Comparison of ENCODE assay signal across 8 cellular contexts in genomic region chr3:196711838-196712513, GRCh38. TPM values are rescaled to one million over a fixed set of nuclear protein-coding genes. Genes with fewer than 3 reads are reported as not detected.
A peak's percentile ranks its signal among the peaks of the same experiment; 100 is the strongest.
DNase-seq lines count a peak whose midpoint lies in the region; ATAC-seq, FAIRE-seq and TF ChIP-seq lines count a peak whose summit lies in the region.

CEP19 (minus strand) TSS chr3:196712250; CDS start chr3:196708657, 3,593 bp downstream.
PIGX (plus strand) TSS chr3:196712377.

- H4K20me1 ChIP-seq in SK-N-SH (ENCODE audit: insufficient read depth), result no peaks in the 10 kb centered on the region

- H3K9me3 ChIP-seq in SK-N-SH (no peaks in the 10 kb centered on the region), pancreas (no peaks in the 10 kb centered on the region), thyroid gland (no peaks in the 10 kb centered on the region)

- TF ChIP-seq POLR2A in NB4 (IDR thresholded peaks at IDR 0.05; ENCODE audit: extremely low read depth, insufficient read length) (no peak), thyroid gland (IDR thresholded peaks at IDR 0.05) (peak; percentile 43 to 94)

- peak; percentile 54 for TF ChIP-seq CTCF in HFFc6 (IDR thresholded peaks at IDR 0.05)
- no peak for TF ChIP-seq CTCF in NB4 (IDR thresholded peaks at IDR 0.05; ENCODE audit: low read depth, low read length)
- TF ChIP-seq CTCF in SK-N-SH (IDR thresholded peaks at IDR 0.05), result no peak
- no peak for TF ChIP-seq CTCF in pancreas (IDR thresholded peaks at IDR 0.05)
- peak in 4 of 6 experiments; percentile 6 to 32 (median 30) for TF ChIP-seq CTCF in thyroid gland (IDR thresholded peaks at IDR 0.05)

- H3K4me1 ChIP-seq in SK-N-SH (ENCODE audit: control insufficient read depth in 1 of 2, insufficient read depth in 2 of 2, low read depth in 1 of 2, low read length in 1 of 2) (peaks cover 0 to 3% of the 10 kb centered on the region in 2 experiments; a peak in 1 of 4 replicates), pancreas (peaks cover 0 to 11% (median 11%) of the 10 kb centered on the region in 3 donors), thyroid gland (peaks cover 12 to 13% of the 10 kb centered on the region in 2 donors)

- CTCF ChIA-PET in SK-N-SH (lab: Yijun Ruan, JAX), result interaction anchor here (0.6 kb wide), 1 partner anchor 103 kb away, joined by 3 read pairs; no protein-coding TSS in a partner anchor

- peak within 1 kb of the TSS; percentile 98 for H2AFZ ChIP-seq in SK-N-SH (ENCODE audit: low read depth)

- peak; percentile 89 to 90 for ATAC-seq in activated naive CD4-positive, alpha-beta T cell treated with anti-CD3 and anti-CD28 coated beads, Interleukin-2, amount 50 U/mL, for 72 hours
- peak; percentile 96 to 99 (median 97) for ATAC-seq in pancreas

- peaks cover 32% of the 10 kb centered on the region; the same call in 1 of the 2 replicates for H3K79me2 ChIP-seq in SK-N-SH (ENCODE audit: insufficient read depth)

- intact Hi-C loops in head of caudate nucleus (cut with DNase I), result loop anchor here (1.0 to 10.0 kb wide), 2 partner anchors 27 to 153 kb away; partner anchors contain the start of genes PAK2 and SENP5
- intact Hi-C loops in pancreas (cut with DNase I), result no loop called here
- intact Hi-C loops in thyroid gland (cut with DNase I), result no loop called here

- peak within 1 kb of the TSS; percentile 90 for H3K4me2 ChIP-seq in SK-N-SH

- H3K4me3 ChIP-seq in GM08714 (ENCODE audit: low read length), result peak within 1 kb of the TSS; percentile 62
- H3K4me3 ChIP-seq in NB4 (ENCODE audit: low read depth, low read length), result peak within 1 kb of the TSS; percentile 74
- H3K4me3 ChIP-seq in SK-N-SH (ENCODE audit: low read depth in 2 of 2, low read length in 1 of 2), result peak within 1 kb of the TSS; percentile 76 to 80
- H3K4me3 ChIP-seq in pancreas, result peak within 1 kb of the TSS; percentile 37 to 85 (median 73)
- H3K4me3 ChIP-seq in thyroid gland (replicated peaks in 1 of 3), result peak within 1 kb of the TSS; percentile 55 to 83 (median 76)

- H3K36me3 Mint-ChIP-seq in HFFc6 (ENCODE audit: low read depth), result no peaks in the 10 kb centered on the region
- peaks cover 5 to 16% of the 10 kb centered on the region in 2 donors for H3K36me3 Mint-ChIP-seq in activated naive CD4-positive, alpha-beta T cell treated with anti-CD3 and anti-CD28 coated beads, Interleukin-2, amount 50 U/mL, for 72 hours

- H3K9me2 ChIP-seq in SK-N-SH, result no peaks in the 10 kb centered on the region

- WGBS in SK-N-SH (ENCODE audit: low lambda C conversion rate), result 0% methylated on average over 4 of the region's 68 CpGs
- WGBS in pancreas, 2 donors, result 0% methylated on average over 40 to 68 of the region's 68 CpGs
- 0 to 1% methylated on average over 6 to 21 of the region's 68 CpGs for WGBS in thyroid gland, 2 donors

- no peak for FAIRE-seq in pancreas (lab: Jason Lieb, UNC)

- POLR2A ChIA-PET in SK-N-SH (lab: Yijun Ruan, JAX), result interaction anchor here (0.7 to 1.7 kb wide), 4 partner anchors 28 to 156 kb away, joined by 3 to 6 read pairs (median 4); partner anchors contain the start of genes FBXO45, PAK2, SENP5 and WDR53

- H3F3A ChIP-seq in SK-N-SH (replicated peaks; ENCODE audit: insufficient read depth), result peaks cover 16% of the 10 kb centered on the region

- peak within 1 kb of the TSS; percentile 80 for H3K9ac ChIP-seq in SK-N-SH

- DNase-seq in HFFc6 (peak; percentile 71), NB4 (ENCODE audit: low read depth) (peak; percentile 88), SK-N-SH (peak; percentile 99), head of caudate nucleus (peak; percentile 73 to 96 (median 90)), pancreas (peak; percentile 76 to 95 (median 88)), thyroid gland (peak; percentile 81 to 87)
- DNase-seq in activated naive CD4-positive, alpha-beta T cell treated with anti-CD3 and anti-CD28 coated beads, Interleukin-2, amount 50 U/mL, for 72 hours (ENCODE audit: low spot score in 2 of 2), result peak; percentile 91 to 96

- peak within 1 kb of the TSS; percentile 93 for H3K27ac Mint-ChIP-seq in HFFc6
- H3K27ac Mint-ChIP-seq in activated naive CD4-positive, alpha-beta T cell treated with anti-CD3 and anti-CD28 coated beads, Interleukin-2, amount 50 U/mL, for 72 hours, result peak within 1 kb of the TSS; percentile 98 to 99

- peak within 1 kb of the TSS; percentile 93 for H3K4me3 Mint-ChIP-seq in HFFc6

- H3K27ac ChIP-seq in SK-N-SH (ENCODE audit: low read depth in 2 of 2, low read length in 1 of 2) (peak within 1 kb of the TSS; percentile 85 to 86), pancreas (peak within 1 kb of the TSS; percentile 80 to 86 (median 82)), thyroid gland (peak within 1 kb of the TSS; percentile 83 to 88 (median 84))

- H3K36me3 ChIP-seq in SK-N-SH (replicated peaks in 1 of 2; ENCODE audit: control insufficient read depth in 1 of 2, insufficient read depth in 2 of 2, low read length in 1 of 2) (no peaks in the 10 kb centered on the region), pancreas (no peaks in the 10 kb centered on the region), thyroid gland (no peaks in the 10 kb centered on the region)

- H3K27me3 ChIP-seq in SK-N-SH (ENCODE audit: insufficient read depth) (no peaks in the 10 kb centered on the region), pancreas (no peaks in the 10 kb centered on the region), thyroid gland (no peaks in the 10 kb centered on the region)

- H3K27me3 Mint-ChIP-seq in HFFc6 (ENCODE audit: insufficient read depth), result peaks cover 2% of the 10 kb centered on the region; the same call in 1 of the 2 replicates

- TF ChIP-seq RAD21 in SK-N-SH (IDR thresholded peaks at IDR 0.05; ENCODE audit: low read length), result no peak

- H3K4me1 Mint-ChIP-seq in HFFc6 (ENCODE audit: low read depth), result peaks cover 26% of the 10 kb centered on the region

- no peaks in the 10 kb centered on the region for H3K9me3 Mint-ChIP-seq in HFFc6
- no peaks in the 10 kb centered on the region for H3K9me3 Mint-ChIP-seq in activated naive CD4-positive, alpha-beta T cell treated with anti-CD3 and anti-CD28 coated beads, Interleukin-2, amount 50 U/mL, for 72 hours

- TF ChIP-seq EP300 in SK-N-SH (IDR thresholded peaks at IDR 0.05; ENCODE audit: borderline replicate concordance in 1 of 2, low read depth in 1 of 2, low read length in 1 of 2), result no peak

TF ChIP-seq in SK-N-SH, 30 proteins besides CTCF, POLR2A, EP300 and RAD21 (continues in another document):
- TF ChIP-seq YY1 (IDR thresholded peaks at IDR 0.05; ENCODE audit: low read depth), result no peak
- peak; percentile 3 for TF ChIP-seq PBX3 (IDR thresholded peaks at IDR 0.05)
- TF ChIP-seq TAF1 (IDR thresholded peaks at IDR 0.05; ENCODE audit: borderline replicate concordance, low read depth, low read length), result no peak; the same call in 1 of the 2 replicates
- peak; percentile 95 for TF ChIP-seq NRF1 (IDR thresholded peaks at IDR 0.05; ENCODE audit: low read depth, low read length)
- no peak for TF ChIP-seq USF2 (IDR thresholded peaks at IDR 0.05; ENCODE audit: borderline replicate concordance, low read depth, low read length)
- peak; percentile 49 for TF ChIP-seq MXI1 (IDR thresholded peaks at IDR 0.05; ENCODE audit: low read depth, low read length)
- no peak for TF ChIP-seq IRF3 (IDR thresholded peaks at IDR 0.05; ENCODE audit: low read depth, low read length)

RNA-seq across cellular contexts. Expression of gene CEP19, which starts in this region (rescaled TPM):
- total RNA-seq in HFFc6 (2021; fragmentation: NEBNext Ultra II Directional; extraction: Animal tissue kit (Norgen Biotek cat#: 25700)), result 1 to 10 TPM; 1.9 to 2.6 (median 2.1) TPM
- polyA plus RNA-seq in SK-N-SH (2012; rRNA removed) (2.6 and 3.0 TPM in 2 replicates), pancreas (under 1 TPM; 0.52 to 0.53 TPM)
- polyA plus RNA-seq in SK-N-SH (2012; cell fraction: cytosol; rRNA removed), result 4.3 and 5.2 TPM in 2 replicates
- polyA plus RNA-seq in SK-N-SH (2012; cell fraction: nucleus; rRNA removed), result 0.50 and 0.89 TPM in 2 replicates
- 1 to 10 TPM; 2.0 to 5.5 TPM for total RNA-seq in activated naive CD4-positive, alpha-beta T cell treated with anti-CD3 and anti-CD28 coated beads, Interleukin-2, amount 50 U/mL, for 72 hours
- total RNA-seq in pancreas (1 to 10 TPM in 1 of 6 donors, under 1 TPM in 5; 0.23 to 1.4 (median 0.57) TPM), thyroid gland (1 to 10 TPM; 1.2 to 5.2 (median 3.8) TPM)

RNA-seq across cellular contexts. Expression of gene PIGX, which starts in this region (rescaled TPM):
- total RNA-seq in HFFc6 (2021; fragmentation: NEBNext Ultra II Directional; extraction: Animal tissue kit (Norgen Biotek cat#: 25700)), result 10 to 100 TPM; 19.6 to 25.0 (median 24.2) TPM
- polyA plus RNA-seq in SK-N-SH (2012; rRNA removed) (15.5 and 20.6 TPM in 2 replicates), pancreas (10 to 100 TPM in 1 of 2 donors, 1 to 10 TPM in 1; 4.5 to 11.1 TPM)
- polyA plus RNA-seq in SK-N-SH (2012; cell fraction: cytosol; rRNA removed), result 27.4 and 31.1 TPM in 2 replicates
- polyA plus RNA-seq in SK-N-SH (2012; cell fraction: nucleus; rRNA removed), result 4.9 and 7.4 TPM in 2 replicates
- 10 to 100 TPM; 38.0 to 46.1 TPM for total RNA-seq in activated naive CD4-positive, alpha-beta T cell treated with anti-CD3 and anti-CD28 coated beads, Interleukin-2, amount 50 U/mL, for 72 hours
- total RNA-seq in pancreas (10 to 100 TPM in 2 of 6 donors, 1 to 10 TPM in 4; 8.6 to 12.2 (median 9.5) TPM), thyroid gland (10 to 100 TPM; 23.1 to 40.6 (median 31.3) TPM)

Comparison
In these comparisons a context has a peak if more than half of its experiments do, and no peak if none do; other contexts are left out.
1. Peak in every context shown above with its lines: DNase-seq, ATAC-seq, H3K4me3 ChIP-seq and H3K27ac ChIP-seq.
2. CTCF ChIP-seq: peak in HFFc6 (single experiment) and thyroid gland (4 of 6); none in NB4 (single experiment), SK-N-SH (single experiment) and pancreas (0 of 4).